32 cellular contexts compared by ENCODE assay signal in the genomic region with DNA sequence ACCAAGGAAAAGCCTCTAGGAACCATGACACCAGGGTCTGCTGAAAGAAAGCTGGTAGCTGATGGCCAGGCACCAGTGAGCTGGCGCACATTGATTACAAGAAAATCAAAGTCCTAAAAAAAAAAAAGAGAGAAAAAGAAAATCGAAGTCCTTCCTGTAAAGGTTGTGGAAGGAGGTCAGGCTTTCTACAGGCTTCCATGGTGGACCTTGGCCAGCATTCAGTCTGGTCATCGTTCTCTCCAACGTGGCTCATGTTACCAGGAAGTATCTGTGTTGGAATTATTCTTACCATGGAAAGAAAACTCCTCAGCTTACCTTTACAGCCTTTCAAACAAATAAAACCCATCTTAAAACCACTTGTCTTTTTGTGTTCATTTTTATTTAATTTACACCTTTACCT.
DNase-seq lines count a peak whose midpoint lies in the region; ATAC-seq, FAIRE-seq and TF ChIP-seq lines count a peak whose summit lies in the region.
"Had no signal": no experiment of that assay in that cellular context is flagged by ENCODE, and none has a peak within 500 bp of the region (broad histone marks: within the 10 kb centered on the region; RNA-seq: fewer than 3 reads in every experiment).

No MANE protein-coding gene starts in this region.

- H3K36me3 ChIP-seq in Caco-2 (ENCODE audit: control insufficient read depth, insufficient read depth, low read length) (no peaks in the 10 kb centered on the region), HepG2 (replicated peaks in 1 of 2; ENCODE audit: control insufficient read depth in 1 of 2, insufficient read depth in 2 of 2, low read length in 2 of 2) (no peaks in the 10 kb centered on the region), pancreas (no peaks in the 10 kb centered on the region)
- H3K36me3 ChIP-seq: HAP-1 had no signal

- H3K4me2 ChIP-seq in HepG2 (ENCODE audit: low read depth, low read length) = peak overlapping the region; percentile 68; the same call in 1 of the 2 replicates

- no peak for DNase-seq in Caco-2
- peak; percentile 44 for DNase-seq in choroid plexus epithelial cell (ENCODE audit: low read depth)
- DNase-seq in HepG2 (ENCODE audit: low spot score) = no peak
- peak in 4 of 6 donors; percentile 46 to 71 (median 58) for DNase-seq in pancreas
- DNase-seq in AG08395 (ENCODE audit: low spot score) = no peak
- no peak for DNase-seq in NCI-H2081 (lab: John Stamatoyannopoulos, UW)
- DNase-seq in activated naive CD4-positive, alpha-beta T cell treated with anti-CD3 and anti-CD28 coated beads, Interleukin-2, amount 50 U/mL, for 72 hours (ENCODE audit: low spot score in 2 of 2) = no peak
- DNase-seq in OCI-M2 (lab: John Stamatoyannopoulos, UW; ENCODE audit: unreplicated experiment) = no peak
- DNase-seq: 8988T; ACHN; CD4-positive, CD25-positive, alpha-beta regulatory T cell; COR-L47; DMS 273 treated with DMSO at 0.1 percent for 48 hours; DMS79; EL; GDM1; GOT3; HFFc6; Kasumi-1; MV-4-11; NCI-H1105; NCI-H1436 treated with DMSO at 0.1 percent for 48 hours; NCI-H187 treated with DMSO at 0.1 percent for 48 hours; NCI-H446; NCI-H524 treated with DMSO at 0.1 percent for 48 hours; NCI-H774; NK-92 treated with Interleukin-12 subunit alpha and Interleukin-12 subunit beta, amount 100 ng/mL, for 24 hours; SHP77 treated with DMSO at 0.1 percent for 48 hours had no signal

- H3K9ac ChIP-seq in HepG2 (ENCODE audit: insufficient read depth, low read depth, low read length) = no peak overlapping the region

- TF ChIP-seq EP300 in HepG2 (IDR thresholded peaks at IDR 0.05; ENCODE audit: low read depth in 2 of 2, low read length in 2 of 2) = no peak
- TF ChIP-seq EP300 in HepG2 (CRISPR knock-in tag; IDR thresholded peaks at IDR 0.05; ENCODE audit: borderline replicate concordance) = no peak

- H3K36me3 Mint-ChIP-seq in Caco-2 (ENCODE audit: insufficient read depth, unreplicated experiment) = peaks cover 4% of the 10 kb centered on the region
- H3K36me3 Mint-ChIP-seq in activated naive CD4-positive, alpha-beta T cell treated with anti-CD3 and anti-CD28 coated beads, Interleukin-2, amount 50 U/mL, for 72 hours = no peaks in the 10 kb centered on the region
- H3K36me3 Mint-ChIP-seq: CD4-positive, CD25-positive, alpha-beta regulatory T cell had no signal

- H3K9me3 Mint-ChIP-seq in Caco-2 (ENCODE audit: unreplicated experiment) = no peaks in the 10 kb centered on the region
- H3K9me3 Mint-ChIP-seq in activated naive CD4-positive, alpha-beta T cell treated with anti-CD3 and anti-CD28 coated beads, Interleukin-2, amount 50 U/mL, for 72 hours = no peaks in the 10 kb centered on the region
- H3K9me3 Mint-ChIP-seq: CD4-positive, CD25-positive, alpha-beta regulatory T cell; HFFc6 had no signal

- intact Hi-C loops in Caco-2 (cut with micrococcal nuclease; ENCODE audit: unreplicated experiment) = no loop called here
- intact Hi-C loops in HepG2 (cut with micrococcal nuclease; ENCODE audit: unreplicated experiment) = no loop called here
- intact Hi-C loops in pancreas (cut with DNase I) = no loop called here

- no peak overlapping the region for H3K4me3 ChIP-seq in Caco-2 (ENCODE audit: low read depth, low read length)
- H3K4me3 ChIP-seq in choroid plexus epithelial cell (ENCODE audit: low read depth, low read length) = no peak overlapping the region
- no peak overlapping the region for H3K4me3 ChIP-seq in HepG2 (replicated peaks in 1 of 3; ENCODE audit: insufficient read depth in 1 of 3, low read depth in 2 of 3, low read length in 3 of 3)
- H3K4me3 ChIP-seq in pancreas = no peak overlapping the region
- H3K4me3 ChIP-seq: GM12878, HAP-1, K562 had no signal

- ATAC-seq in HepG2 = peak; percentile 29; the same call in 1 of the 3 replicates
- peak; percentile 59 to 80 (median 70) for ATAC-seq in pancreas
- ATAC-seq in activated naive CD4-positive, alpha-beta T cell treated with anti-CD3 and anti-CD28 coated beads, Interleukin-2, amount 50 U/mL, for 72 hours = no peak
- ATAC-seq: GM12878, K562 had no signal

- H3K27me3 ChIP-seq in Caco-2 (replicated peaks; ENCODE audit: control insufficient read depth, insufficient read depth, low read length) (no peaks in the 10 kb centered on the region), HepG2 (ENCODE audit: control insufficient read depth in 1 of 2, insufficient read depth in 2 of 2, low read length in 2 of 2) (no peaks in the 10 kb centered on the region), pancreas (no peaks in the 10 kb centered on the region)

- in situ Hi-C loops in HepG2 (cut with HindIII; ENCODE audit: extremely low pct_ligation_motif_present, low pct_unique_long_range_greater_than_20kb) = no loop called here

- no peak for TF ChIP-seq RAD21 in HepG2 (CRISPR knock-in tag; IDR thresholded peaks at IDR 0.05)

- H3K79me2 ChIP-seq in HepG2 (ENCODE audit: insufficient read depth, low read length) = no peaks in the 10 kb centered on the region

- H4K20me1 ChIP-seq in HepG2 (ENCODE audit: insufficient read depth, low read length) = no peaks in the 10 kb centered on the region

- H3K27me3 Mint-ChIP-seq in Caco-2 (ENCODE audit: insufficient read depth, unreplicated experiment) = no peaks in the 10 kb centered on the region
- H3K27me3 Mint-ChIP-seq: CD4-positive, CD25-positive, alpha-beta regulatory T cell had no signal

- H3K4me1 Mint-ChIP-seq in Caco-2 (ENCODE audit: low read depth, unreplicated experiment) = peaks cover 12% of the 10 kb centered on the region
- H3K4me1 Mint-ChIP-seq: CD4-positive, CD25-positive, alpha-beta regulatory T cell had no signal

- FAIRE-seq in HepG2 (lab: Jason Lieb, UNC) (no peak), pancreas (lab: Jason Lieb, UNC) (no peak)
- FAIRE-seq: GM12878, K562 had no signal

- peak overlapping the region; percentile 45 for H3K27ac Mint-ChIP-seq in Caco-2 (ENCODE audit: unreplicated experiment)
- H3K27ac Mint-ChIP-seq in activated naive CD4-positive, alpha-beta T cell treated with anti-CD3 and anti-CD28 coated beads, Interleukin-2, amount 50 U/mL, for 72 hours = no peak overlapping the region
- H3K27ac Mint-ChIP-seq: CD4-positive, CD25-positive, alpha-beta regulatory T cell; HFFc6 had no signal

- H3K27ac ChIP-seq in HepG2 (ENCODE audit: extremely low read length, insufficient read depth, low read length) (peak overlapping the region; percentile 67), pancreas (peak overlapping the region; percentile 32 to 90 (median 76))
- H3K27ac ChIP-seq: HL-60 had no signal

- CTCF ChIA-PET in Caco-2 (lab: Charles Lee) = no interaction called here
- CTCF ChIA-PET in HepG2 (lab: Yijun Ruan, JAX; ENCODE audit: low intra/inter-chr PET ratio, low total read pairs) = no interaction called here

- TF ChIP-seq POLR2A in HepG2 (IDR thresholded peaks at IDR 0.05; ENCODE audit: insufficient read depth in 1 of 2, low read depth in 2 of 2, low read length in 2 of 2) = no peak

- H3K4me1 ChIP-seq in Caco-2 = peaks cover 12% of the 10 kb centered on the region
- peaks cover 45% of the 10 kb centered on the region for H3K4me1 ChIP-seq in HepG2 (ENCODE audit: insufficient read depth, low read length)
- H3K4me1 ChIP-seq in pancreas = peaks cover 25 to 43% (median 42%) of the 10 kb centered on the region in 3 donors
- H3K4me1 ChIP-seq: HAP-1 had no signal

- BruUV-seq in Caco-2 (replicated peaks; lab: Mats Ljungman, UMichigan) (no TSS peak), HepG2 (replicated peaks; lab: Mats Ljungman, UMichigan) (no TSS peak)

- H3K9me3 ChIP-seq in Caco-2 (no peaks in the 10 kb centered on the region), HepG2 (ENCODE audit: low read length) (no peaks in the 10 kb centered on the region), pancreas (no peaks in the 10 kb centered on the region)
- H3K9me3 ChIP-seq: HAP-1 had no signal

- no peak overlapping the region for H3K4me3 Mint-ChIP-seq in Caco-2 (ENCODE audit: unreplicated experiment)
- H3K4me3 Mint-ChIP-seq: CD4-positive, CD25-positive, alpha-beta regulatory T cell; HFFc6 had no signal

- TF ChIP-seq CTCF in Caco-2 (IDR thresholded peaks at IDR 0.05; ENCODE audit: insufficient read depth in 1 of 2, low read depth in 1 of 2, low read length in 1 of 2, severe bottlenecking in 1 of 2, unreplicated experiment in 1 of 2) = no peak
- TF ChIP-seq CTCF in choroid plexus epithelial cell (conservative IDR thresholded peaks at IDR 0.05; ENCODE audit: low read depth, low read length) = no peak
- no peak for TF ChIP-seq CTCF in HepG2 (CRISPR knock-in tag; IDR thresholded peaks at IDR 0.05)
- TF ChIP-seq CTCF in pancreas (IDR thresholded peaks at IDR 0.05) = no peak

- POLR2A ChIA-PET in Caco-2 (lab: Charles Lee) = no interaction called here
- POLR2A ChIA-PET in HepG2 (lab: Yijun Ruan, JAX) = interaction anchor here (1.7 to 2.3 kb wide), 2 partner anchors 8 to 16 kb away, joined by 4 to 19 read pairs; no protein-coding TSS in a partner anchor

- no peak overlapping the region for H2AFZ ChIP-seq in HepG2 (ENCODE audit: low read length)

- 44% methylated on average over 4 of the region's 4 CpGs for WGBS in HepG2 (ENCODE audit: low lambda C conversion rate)
- 22 to 37% methylated on average over 4 of the region's 4 CpGs for WGBS in pancreas, 2 donors

TF ChIP-seq in HepG2, 621 proteins besides CTCF, POLR2A, EP300 and RAD21 (continues in another document):
- TF ChIP-seq HNF4A (CRISPR knock-in tag; IDR thresholded peaks at IDR 0.05) = peak; percentile 29; the same call in 1 of the 2 replicates
- no peak for TF ChIP-seq ZNF225 (CRISPR knock-in tag; IDR thresholded peaks at IDR 0.05)
- TF ChIP-seq PHF20 (CRISPR knock-in tag; IDR thresholded peaks at IDR 0.05) = no peak
- no peak for TF ChIP-seq PITX1 (CRISPR knock-in tag; IDR thresholded peaks at IDR 0.05)
- no peak for TF ChIP-seq ELF1 (CRISPR knock-in tag; IDR thresholded peaks at IDR 0.05)

Comparison
In these comparisons a context has a peak if more than half of its experiments do, and no peak if none do; other contexts are left out.
1. DNase-seq: peak in choroid plexus epithelial cell (single experiment) and pancreas (4 of 6); none in Caco-2 (0 of 2), HepG2 (single experiment), AG08395 (single experiment), NCI-H2081 (0 of 2), activated naive CD4-positive, alpha-beta T cell treated with anti-CD3 and anti-CD28 coated beads, Interleukin-2, amount 50 U/mL, for 72 hours (0 of 2) and OCI-M2 (single experiment).
2. ATAC-seq: peak in HepG2 (single experiment) and pancreas (4 of 4); none in activated naive CD4-positive, alpha-beta T cell treated with anti-CD3 and anti-CD28 coated beads, Interleukin-2, amount 50 U/mL, for 72 hours (0 of 2).